Comparison of ENCODE assay signal across 2 cellular contexts in genomic region chr5:56025303-56025885, GRCh38.
TF ChIP-seq lines count a peak whose summit lies in the region.

No MANE protein-coding gene starts in this region.

TF ChIP-seq in IMR-90, 13 proteins besides CTCF, POLR2A, EP300 and RAD21:
- no peak for TF ChIP-seq RFX5 (IDR thresholded peaks at IDR 0.05; ENCODE audit: low read depth, low read length)
- no peak for TF ChIP-seq MAZ (IDR thresholded peaks at IDR 0.05; ENCODE audit: borderline replicate concordance, low read depth, low read length)
- TF ChIP-seq CHD1 (IDR thresholded peaks at IDR 0.05; ENCODE audit: low read depth, low read length): no peak
- no peak for TF ChIP-seq ELK1 (IDR thresholded peaks at IDR 0.05; ENCODE audit: borderline replicate concordance, low read depth, low read length)
- TF ChIP-seq MAFK (IDR thresholded peaks at IDR 0.05; ENCODE audit: low read depth, low read length): no peak
- TF ChIP-seq CEBPB (IDR thresholded peaks at IDR 0.05; ENCODE audit: low read depth, low read length): no peak
- TF ChIP-seq NFE2L2 (IDR thresholded peaks at IDR 0.05; ENCODE audit: low read depth, low read length): no peak
- no peak for TF ChIP-seq FOS (IDR thresholded peaks at IDR 0.05; ENCODE audit: low read depth, low read length)
- TF ChIP-seq USF2 (IDR thresholded peaks at IDR 0.05; ENCODE audit: low read depth, low read length): no peak
- TF ChIP-seq SMC3 (IDR thresholded peaks at IDR 0.05; ENCODE audit: low read depth, low read length): no peak
- no peak for TF ChIP-seq MXI1 (IDR thresholded peaks at IDR 0.05; ENCODE audit: borderline replicate concordance, low read depth, low read length)
- TF ChIP-seq BHLHE40 (IDR thresholded peaks at IDR 0.05; ENCODE audit: low read depth, low read length): no peak
- TF ChIP-seq RCOR1 (IDR thresholded peaks at IDR 0.05; ENCODE audit: insufficient replicate concordance, low read length): no peak

TF ChIP-seq in HepG2, 621 proteins besides CTCF, POLR2A, EP300 and RAD21 (continues in another document):
- TF ChIP-seq ZFP36 (IDR thresholded peaks at IDR 0.05; ENCODE audit: borderline replicate concordance, low read depth, low read length, partially characterized antibody) (no peak), ZNF780A (CRISPR knock-in tag; IDR thresholded peaks at IDR 0.05) (no peak), MLLT10 (CRISPR knock-in tag; IDR thresholded peaks at IDR 0.05) (no peak), GFI1 (CRISPR knock-in tag; IDR thresholded peaks at IDR 0.05; ENCODE audit: borderline replicate concordance) (peak; percentile 86), ZNF674 (CRISPR knock-in tag; IDR thresholded peaks at IDR 0.05; ENCODE audit: low read depth) (no peak), NRL (CRISPR knock-in tag; IDR thresholded peaks at IDR 0.05; ENCODE audit: borderline replicate concordance) (no peak), KDM4B (CRISPR knock-in tag; IDR thresholded peaks at IDR 0.05) (no peak), HIVEP1 (CRISPR knock-in tag; IDR thresholded peaks at IDR 0.05) (no peak), ZNF556 (CRISPR knock-in tag; IDR thresholded peaks at IDR 0.05; ENCODE audit: borderline replicate concordance) (no peak), ZNF143 (CRISPR knock-in tag; IDR thresholded peaks at IDR 0.05) (no peak), ZNF274 (CRISPR knock-in tag; IDR thresholded peaks at IDR 0.05) (no peak), ZNF75D (CRISPR knock-in tag; IDR thresholded peaks at IDR 0.05; ENCODE audit: borderline replicate concordance) (no peak), SP2 (CRISPR knock-in tag; IDR thresholded peaks at IDR 0.05) (no peak), HNRNPK (IDR thresholded peaks at IDR 0.05; ENCODE audit: low read depth, low read length, poor library complexity, severe bottlenecking) (no peak), HOXA5 (CRISPR knock-in tag; IDR thresholded peaks at IDR 0.05) (no peak), CC2D1A (CRISPR knock-in tag; IDR thresholded peaks at IDR 0.05) (no peak), NFYC (CRISPR knock-in tag; IDR thresholded peaks at IDR 0.05) (no peak), ZNF615 (CRISPR knock-in tag; IDR thresholded peaks at IDR 0.05; ENCODE audit: borderline replicate concordance) (no peak), ZNF790 (CRISPR knock-in tag; IDR thresholded peaks at IDR 0.05; ENCODE audit: borderline replicate concordance) (no peak), NFRKB (IDR thresholded peaks at IDR 0.05) (no peak), RBM39 (IDR thresholded peaks at IDR 0.05; ENCODE audit: low read depth, low read length, poor library complexity, severe bottlenecking) (no peak), ZNF740 (CRISPR knock-in tag; IDR thresholded peaks at IDR 0.05) (no peak), MAFG (CRISPR knock-in tag; IDR thresholded peaks at IDR 0.05) (no peak), ZGPAT (CRISPR knock-in tag; IDR thresholded peaks at IDR 0.05) (peak; percentile 69; the same call in 1 of the 2 replicates), MAF1 (CRISPR knock-in tag; IDR thresholded peaks at IDR 0.05; ENCODE audit: borderline replicate concordance) (no peak), ZNF484 (CRISPR knock-in tag; IDR thresholded peaks at IDR 0.05; ENCODE audit: borderline replicate concordance, low read depth) (no peak), KLF6 (CRISPR knock-in tag; IDR thresholded peaks at IDR 0.05) (0 out of 2 replicates have a peak, but pooled peaks have one; percentile 53), SAFB2 (CRISPR knock-in tag; IDR thresholded peaks at IDR 0.05; ENCODE audit: borderline replicate concordance, low read depth) (no peak; the same call in 1 of the 2 replicates), IRF2 (CRISPR knock-in tag; IDR thresholded peaks at IDR 0.05) (peak; percentile 63; the same call in 1 of the 2 replicates), ISL2 (CRISPR knock-in tag; IDR thresholded peaks at IDR 0.05) (peak; percentile 92), USF2 (IDR thresholded peaks at IDR 0.05; ENCODE audit: low read depth, low read length) (no peak), USF2 (CRISPR knock-in tag; IDR thresholded peaks at IDR 0.05; ENCODE audit: borderline replicate concordance) (no peak), SP5 (CRISPR knock-in tag; IDR thresholded peaks at IDR 0.05; ENCODE audit: borderline replicate concordance, low read depth) (no peak), RBM22 (optimal IDR thresholded peaks at IDR 0.05; ENCODE audit: low read length) (no peak), ZNF605 (CRISPR knock-in tag; IDR thresholded peaks at IDR 0.05) (no peak), HES4 (CRISPR knock-in tag; IDR thresholded peaks at IDR 0.05; ENCODE audit: borderline replicate concordance) (no peak), HDAC1 (CRISPR knock-in tag; IDR thresholded peaks at IDR 0.05) (peak; percentile 37; the same call in 1 of the 2 replicates), KAT7 (CRISPR knock-in tag; IDR thresholded peaks at IDR 0.05; ENCODE audit: borderline replicate concordance) (peak; percentile 20; the same call in 1 of the 2 replicates), EEA1 (CRISPR knock-in tag; IDR thresholded peaks at IDR 0.05; ENCODE audit: borderline replicate concordance) (no peak), MTA1 (CRISPR knock-in tag; IDR thresholded peaks at IDR 0.05; ENCODE audit: borderline replicate concordance) (no peak), GLI4 (CRISPR knock-in tag; IDR thresholded peaks at IDR 0.05; ENCODE audit: borderline replicate concordance) (no peak), HMGA1 (CRISPR knock-in tag; conservative IDR thresholded peaks at IDR 0.05) (no peak), POLR2AphosphoS5 (IDR thresholded peaks at IDR 0.05; ENCODE audit: low read depth, low read length) (no peak), ZNF577 (CRISPR knock-in tag; IDR thresholded peaks at IDR 0.05; ENCODE audit: borderline replicate concordance, low read depth) (no peak)
- TF ChIP-seq, protein P1, sequence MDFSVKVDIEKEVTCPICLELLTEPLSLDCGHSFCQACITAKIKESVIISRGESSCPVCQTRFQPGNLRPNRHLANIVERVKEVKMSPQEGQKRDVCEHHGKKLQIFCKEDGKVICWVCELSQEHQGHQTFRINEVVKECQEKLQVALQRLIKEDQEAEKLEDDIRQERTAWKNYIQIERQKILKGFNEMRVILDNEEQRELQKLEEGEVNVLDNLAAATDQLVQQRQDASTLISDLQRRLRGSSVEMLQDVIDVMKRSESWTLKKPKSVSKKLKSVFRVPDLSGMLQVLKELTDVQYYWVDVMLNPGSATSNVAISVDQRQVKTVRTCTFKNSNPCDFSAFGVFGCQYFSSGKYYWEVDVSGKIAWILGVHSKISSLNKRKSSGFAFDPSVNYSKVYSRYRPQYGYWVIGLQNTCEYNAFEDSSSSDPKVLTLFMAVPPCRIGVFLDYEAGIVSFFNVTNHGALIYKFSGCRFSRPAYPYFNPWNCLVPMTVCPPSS (IDR thresholded peaks at IDR 0.05): no peak
- TF ChIP-seq, protein P2, sequence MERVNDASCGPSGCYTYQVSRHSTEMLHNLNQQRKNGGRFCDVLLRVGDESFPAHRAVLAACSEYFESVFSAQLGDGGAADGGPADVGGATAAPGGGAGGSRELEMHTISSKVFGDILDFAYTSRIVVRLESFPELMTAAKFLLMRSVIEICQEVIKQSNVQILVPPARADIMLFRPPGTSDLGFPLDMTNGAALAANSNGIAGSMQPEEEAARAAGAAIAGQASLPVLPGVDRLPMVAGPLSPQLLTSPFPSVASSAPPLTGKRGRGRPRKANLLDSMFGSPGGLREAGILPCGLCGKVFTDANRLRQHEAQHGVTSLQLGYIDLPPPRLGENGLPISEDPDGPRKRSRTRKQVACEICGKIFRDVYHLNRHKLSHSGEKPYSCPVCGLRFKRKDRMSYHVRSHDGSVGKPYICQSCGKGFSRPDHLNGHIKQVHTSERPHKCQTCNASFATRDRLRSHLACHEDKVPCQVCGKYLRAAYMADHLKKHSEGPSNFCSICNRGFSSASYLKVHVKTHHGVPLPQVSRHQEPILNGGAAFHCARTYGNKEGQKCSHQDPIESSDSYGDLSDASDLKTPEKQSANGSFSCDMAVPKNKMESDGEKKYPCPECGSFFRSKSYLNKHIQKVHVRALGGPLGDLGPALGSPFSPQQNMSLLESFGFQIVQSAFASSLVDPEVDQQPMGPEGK (CRISPR knock-in tag; IDR thresholded peaks at IDR 0.05): peak; percentile 52
- TF ChIP-seq, protein P3, sequence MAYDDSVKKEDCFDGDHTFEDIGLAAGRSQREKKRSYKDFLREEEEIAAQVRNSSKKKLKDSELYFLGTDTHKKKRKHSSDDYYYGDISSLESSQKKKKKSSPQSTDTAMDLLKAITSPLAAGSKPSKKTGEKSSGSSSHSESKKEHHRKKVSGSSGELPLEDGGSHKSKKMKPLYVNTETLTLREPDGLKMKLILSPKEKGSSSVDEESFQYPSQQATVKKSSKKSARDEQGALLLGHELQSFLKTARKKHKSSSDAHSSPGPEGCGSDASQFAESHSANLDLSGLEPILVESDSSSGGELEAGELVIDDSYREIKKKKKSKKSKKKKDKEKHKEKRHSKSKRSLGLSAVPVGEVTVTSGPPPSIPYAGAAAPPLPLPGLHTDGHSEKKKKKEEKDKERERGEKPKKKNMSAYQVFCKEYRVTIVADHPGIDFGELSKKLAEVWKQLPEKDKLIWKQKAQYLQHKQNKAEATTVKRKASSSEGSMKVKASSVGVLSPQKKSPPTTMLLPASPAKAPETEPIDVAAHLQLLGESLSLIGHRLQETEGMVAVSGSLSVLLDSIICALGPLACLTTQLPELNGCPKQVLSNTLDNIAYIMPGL (CRISPR knock-in tag; IDR thresholded peaks at IDR 0.05; ENCODE audit: borderline replicate concordance in 1 of 2, low read depth in 1 of 2): peak in 1 of 2 experiments; percentile 28; a peak in 1 of 4 replicates
- TF ChIP-seq, protein P4, sequence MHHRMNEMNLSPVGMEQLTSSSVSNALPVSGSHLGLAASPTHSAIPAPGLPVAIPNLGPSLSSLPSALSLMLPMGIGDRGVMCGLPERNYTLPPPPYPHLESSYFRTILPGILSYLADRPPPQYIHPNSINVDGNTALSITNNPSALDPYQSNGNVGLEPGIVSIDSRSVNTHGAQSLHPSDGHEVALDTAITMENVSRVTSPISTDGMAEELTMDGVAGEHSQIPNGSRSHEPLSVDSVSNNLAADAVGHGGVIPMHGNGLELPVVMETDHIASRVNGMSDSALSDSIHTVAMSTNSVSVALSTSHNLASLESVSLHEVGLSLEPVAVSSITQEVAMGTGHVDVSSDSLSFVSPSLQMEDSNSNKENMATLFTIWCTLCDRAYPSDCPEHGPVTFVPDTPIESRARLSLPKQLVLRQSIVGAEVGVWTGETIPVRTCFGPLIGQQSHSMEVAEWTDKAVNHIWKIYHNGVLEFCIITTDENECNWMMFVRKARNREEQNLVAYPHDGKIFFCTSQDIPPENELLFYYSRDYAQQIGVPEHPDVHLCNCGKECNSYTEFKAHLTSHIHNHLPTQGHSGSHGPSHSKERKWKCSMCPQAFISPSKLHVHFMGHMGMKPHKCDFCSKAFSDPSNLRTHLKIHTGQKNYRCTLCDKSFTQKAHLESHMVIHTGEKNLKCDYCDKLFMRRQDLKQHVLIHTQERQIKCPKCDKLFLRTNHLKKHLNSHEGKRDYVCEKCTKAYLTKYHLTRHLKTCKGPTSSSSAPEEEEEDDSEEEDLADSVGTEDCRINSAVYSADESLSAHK (CRISPR knock-in tag; IDR thresholded peaks at IDR 0.05; ENCODE audit: borderline replicate concordance): no peak
- TF ChIP-seq, protein P5, sequence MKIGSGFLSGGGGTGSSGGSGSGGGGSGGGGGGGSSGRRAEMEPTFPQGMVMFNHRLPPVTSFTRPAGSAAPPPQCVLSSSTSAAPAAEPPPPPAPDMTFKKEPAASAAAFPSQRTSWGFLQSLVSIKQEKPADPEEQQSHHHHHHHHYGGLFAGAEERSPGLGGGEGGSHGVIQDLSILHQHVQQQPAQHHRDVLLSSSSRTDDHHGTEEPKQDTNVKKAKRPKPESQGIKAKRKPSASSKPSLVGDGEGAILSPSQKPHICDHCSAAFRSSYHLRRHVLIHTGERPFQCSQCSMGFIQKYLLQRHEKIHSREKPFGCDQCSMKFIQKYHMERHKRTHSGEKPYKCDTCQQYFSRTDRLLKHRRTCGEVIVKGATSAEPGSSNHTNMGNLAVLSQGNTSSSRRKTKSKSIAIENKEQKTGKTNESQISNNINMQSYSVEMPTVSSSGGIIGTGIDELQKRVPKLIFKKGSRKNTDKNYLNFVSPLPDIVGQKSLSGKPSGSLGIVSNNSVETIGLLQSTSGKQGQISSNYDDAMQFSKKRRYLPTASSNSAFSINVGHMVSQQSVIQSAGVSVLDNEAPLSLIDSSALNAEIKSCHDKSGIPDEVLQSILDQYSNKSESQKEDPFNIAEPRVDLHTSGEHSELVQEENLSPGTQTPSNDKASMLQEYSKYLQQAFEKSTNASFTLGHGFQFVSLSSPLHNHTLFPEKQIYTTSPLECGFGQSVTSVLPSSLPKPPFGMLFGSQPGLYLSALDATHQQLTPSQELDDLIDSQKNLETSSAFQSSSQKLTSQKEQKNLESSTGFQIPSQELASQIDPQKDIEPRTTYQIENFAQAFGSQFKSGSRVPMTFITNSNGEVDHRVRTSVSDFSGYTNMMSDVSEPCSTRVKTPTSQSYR (CRISPR knock-in tag; IDR thresholded peaks at IDR 0.05; ENCODE audit: borderline replicate concordance): no peak
